Comparison of ENCODE assay signal across 19 cellular contexts in genomic region chr19:1672769-1673644, GRCh38. TPM values are rescaled to one million over a fixed set of nuclear protein-coding genes. Genes with fewer than 3 reads are reported as not detected.
DNase-seq lines count a peak whose midpoint lies in the region; ATAC-seq, FAIRE-seq and TF ChIP-seq lines count a peak whose summit lies in the region.
"Had no signal": no experiment of that assay in that cellular context is flagged by ENCODE, and none has a peak within 500 bp of the region (broad histone marks: within the 10 kb centered on the region; RNA-seq: fewer than 3 reads in every experiment).

No MANE protein-coding gene starts in this region.

- RAD21 ChIA-PET in HCT116 (lab: Charles Lee; ENCODE audit: low non-redundant PET in 1 of 2, low total read pairs in 2 of 2, uncharacterized antibody in 2 of 2, unreplicated experiment in 2 of 2): interaction anchor here (0.6 to 1.3 kb wide), 8 partner anchors 74 to 153 kb away, joined by 3 to 9 read pairs (median 4); no protein-coding TSS in a partner anchor

- intact Hi-C loops in HCT116 (cut with micrococcal nuclease) (loop anchor here (1.0 to 5.0 kb wide), 5 partner anchors 74 to 139 kb away; partner anchors contain the start of gene ATP8B3), K562 (cut with micrococcal nuclease) (loop anchor here (1.0 to 5.0 kb wide), 2 partner anchors 51 to 94 kb away; no protein-coding TSS in a partner anchor), posterior vena cava (cut with DNase I) (loop anchor here in 1 of 2 donors (5.0 kb wide), 1 partner anchor 126 kb away; no protein-coding TSS in a partner anchor)

- peaks cover 4% of the 10 kb centered on the region for H3K9me1 ChIP-seq in K562 (ENCODE audit: control insufficient read depth, insufficient read depth, low read length)

- 84% methylated on average over 32 of the region's 33 CpGs for WGBS in K562 (ENCODE audit: insufficient coverage, low coverage, missing lambda C conversion rate)
- 83 to 85% methylated on average over 33 of the region's 33 CpGs for WGBS in tibial nerve, 2 donors

- H3K9me3 ChIP-seq in HCT116 (ENCODE audit: control insufficient read depth in 1 of 2, insufficient read depth in 1 of 2, low read depth in 1 of 2, low read length in 2 of 2): no peaks in the 10 kb centered on the region
- no peaks in the 10 kb centered on the region for H3K9me3 ChIP-seq in K562 (replicated peaks; ENCODE audit: control insufficient read depth, insufficient read depth, low read depth, low read length)
- no peaks in the 10 kb centered on the region for H3K9me3 ChIP-seq in osteoblast (ENCODE audit: low read depth, low read length)
- no peaks in the 10 kb centered on the region for H3K9me3 ChIP-seq in tibial nerve
- H3K9me3 ChIP-seq: Caco-2, lower lobe of right lung had no signal

- H3K4me1 ChIP-seq in HCT116 (ENCODE audit: control insufficient read depth in 1 of 2, insufficient read depth in 2 of 2, low read length in 2 of 2) (peaks cover 4 to 47% of the 10 kb centered on the region in 2 experiments; a peak in 3 of 4 replicates), K562 (replicated peaks in 1 of 2; ENCODE audit: control insufficient read depth in 2 of 2, insufficient read depth in 2 of 2, low read length in 2 of 2) (peaks cover 17 to 68% of the 10 kb centered on the region in 2 experiments), osteoblast (ENCODE audit: insufficient read depth, low read length) (peaks cover 3% of the 10 kb centered on the region), tibial nerve (peaks cover 0 to 35% (median 8%) of the 10 kb centered on the region in 4 donors)
- H3K4me1 ChIP-seq: Caco-2 had no signal

- no peaks in the 10 kb centered on the region for H3K36me3 Mint-ChIP-seq in activated naive CD8-positive, alpha-beta T cell
- H3K36me3 Mint-ChIP-seq in activated naive CD8-positive, alpha-beta T cell treated with anti-CD3 and anti-CD28 coated beads, Interleukin-2, amount 50 U/mL, for 24 hours (ENCODE audit: low read depth): no peaks in the 10 kb centered on the region
- H3K36me3 Mint-ChIP-seq: activated naive CD4-positive, alpha-beta T cell treated with anti-CD3 and anti-CD28 coated beads, Interleukin-2, amount 50 U/mL, for 72 hours had no signal

- in situ Hi-C loops in K562 (cut with MboI): loop anchor here (5.0 kb wide), 1 partner anchor 94 kb away; no protein-coding TSS in a partner anchor

- FAIRE-seq in K562 (lab: Jason Lieb, UNC): no peak
- FAIRE-seq: A204.1, endothelial cell of umbilical vein had no signal

- H3K4me2 ChIP-seq in HCT116 (ENCODE audit: low read length) (no peak overlapping the region), K562 (ENCODE audit: insufficient read depth, low read length) (no peak overlapping the region), osteoblast (ENCODE audit: insufficient read depth, low read length) (no peak overlapping the region)

- H2AFZ ChIP-seq in HCT116 (ENCODE audit: low read depth, low read length, poor library complexity, severe bottlenecking) (no peak overlapping the region), K562 (ENCODE audit: low read depth, low read length) (peak overlapping the region; percentile 100), osteoblast (ENCODE audit: low read length) (no peak overlapping the region)

- no peaks in the 10 kb centered on the region for H3K79me2 ChIP-seq in HCT116 (ENCODE audit: insufficient read depth, low read length)
- no peaks in the 10 kb centered on the region for H3K79me2 ChIP-seq in K562 (ENCODE audit: control insufficient read depth, insufficient read depth, low read length)
- no peaks in the 10 kb centered on the region for H3K79me2 ChIP-seq in osteoblast (ENCODE audit: insufficient read depth, low read length)

- TF ChIP-seq CTCF in HCT116 (IDR thresholded peaks at IDR 0.05 in 2 of 3, conservative IDR thresholded peaks at IDR 0.05 in 1 of 3; ENCODE audit: borderline replicate concordance in 1 of 3, insufficient read depth in 1 of 3, low read depth in 2 of 3, low read length in 2 of 3) (no peak), K562 (IDR thresholded peaks at IDR 0.05 in 2 of 3, conservative IDR thresholded peaks at IDR 0.05 in 1 of 3; ENCODE audit: insufficient read depth in 2 of 3, low read depth in 1 of 3, low read length in 3 of 3) (no peak), osteoblast (IDR thresholded peaks at IDR 0.05; ENCODE audit: extremely low read depth, low read depth, low read length) (no peak), tibial nerve (IDR thresholded peaks at IDR 0.05) (no peak), GM10266 (IDR thresholded peaks at IDR 0.05; ENCODE audit: control insufficient read depth, insufficient read depth, low read depth, missing control alignments) (no peak)

- H3K36me3 ChIP-seq in HCT116 (ENCODE audit: control insufficient read depth in 1 of 2, insufficient read depth in 2 of 2, low read length in 2 of 2) (no peaks in the 10 kb centered on the region), K562 (ENCODE audit: control insufficient read depth, insufficient read depth, low read length) (no peaks in the 10 kb centered on the region; the same call in 2 of the 3 replicates), osteoblast (ENCODE audit: insufficient read depth, low read length) (no peaks in the 10 kb centered on the region), tibial nerve (no peaks in the 10 kb centered on the region)
- H3K36me3 ChIP-seq: lower lobe of right lung had no signal

- H3K9me3 Mint-ChIP-seq in activated naive CD8-positive, alpha-beta T cell (ENCODE audit: low read depth): no peaks in the 10 kb centered on the region
- H3K9me3 Mint-ChIP-seq in activated naive CD8-positive, alpha-beta T cell treated with anti-CD3 and anti-CD28 coated beads, Interleukin-2, amount 50 U/mL, for 24 hours: no peaks in the 10 kb centered on the region
- H3K9me3 Mint-ChIP-seq: activated naive CD4-positive, alpha-beta T cell treated with anti-CD3 and anti-CD28 coated beads, Interleukin-2, amount 50 U/mL, for 72 hours; activated T-helper 2 cell treated with anti-CD3 and anti-CD28 coated beads, Interferon-gamma antibody, Interleukin-2, Interleukin-4, amounts not matched to agents 10 μg/mL and 5 μg/mL and 100 μg/mL, durations not matched to agents 14 hours and 24 hours and 36 hours had no signal

- H3K4me3 ChIP-seq in HCT116 (replicated peaks in 1 of 2; ENCODE audit: low read depth in 1 of 2, low read length in 2 of 2) (no peak overlapping the region), K562 (no peak overlapping the region), osteoblast (ENCODE audit: insufficient read depth, low read length) (no peak overlapping the region), tibial nerve (no peak overlapping the region)

- H3K27ac Mint-ChIP-seq in activated naive CD8-positive, alpha-beta T cell: peak overlapping the region; percentile 16
- no peak overlapping the region for H3K27ac Mint-ChIP-seq in activated naive CD8-positive, alpha-beta T cell treated with anti-CD3 and anti-CD28 coated beads, Interleukin-2, amount 50 U/mL, for 24 hours
- H3K27ac Mint-ChIP-seq: activated naive CD4-positive, alpha-beta T cell treated with anti-CD3 and anti-CD28 coated beads, Interleukin-2, amount 50 U/mL, for 72 hours; activated T-helper 2 cell treated with anti-CD3 and anti-CD28 coated beads, Interferon-gamma antibody, Interleukin-2, Interleukin-4, amounts not matched to agents 10 μg/mL and 5 μg/mL and 100 μg/mL, durations not matched to agents 14 hours and 24 hours and 36 hours had no signal

- H3K4me3 Mint-ChIP-seq in activated naive CD8-positive, alpha-beta T cell: peak overlapping the region; percentile 20
- H3K4me3 Mint-ChIP-seq in activated naive CD8-positive, alpha-beta T cell treated with anti-CD3 and anti-CD28 coated beads, Interleukin-2, amount 50 U/mL, for 24 hours: no peak overlapping the region

- TF ChIP-seq POLR2A in HCT116 (IDR thresholded peaks at IDR 0.05; ENCODE audit: borderline replicate concordance, extremely low read depth, insufficient read depth, insufficient read length) (no peak), K562 (conservative IDR thresholded peaks at IDR 0.05) (no peak), tibial nerve (IDR thresholded peaks at IDR 0.05) (no peak)

- peaks cover 22% of the 10 kb centered on the region for H3K27me3 Mint-ChIP-seq in activated naive CD8-positive, alpha-beta T cell
- peaks cover 64% of the 10 kb centered on the region for H3K27me3 Mint-ChIP-seq in activated naive CD8-positive, alpha-beta T cell treated with anti-CD3 and anti-CD28 coated beads, Interleukin-2, amount 50 U/mL, for 24 hours

- POLR2A ChIA-PET in HCT116 (lab: Charles Lee): interaction anchor here (0.6 to 1.6 kb wide), 3 partner anchors 74 to 127 kb away, joined by 3 to 6 read pairs (median 3); no protein-coding TSS in a partner anchor
- POLR2A ChIA-PET in K562 (lab: Yijun Ruan, JAX): interaction anchor here (0.7 to 1.8 kb wide), 3 partner anchors 93 to 127 kb away, joined by 3 to 7 read pairs (median 4); no protein-coding TSS in a partner anchor

- no peak overlapping the region for H3K9ac ChIP-seq in HCT116 (ENCODE audit: low read length)
- peak overlapping the region in 1 of 2 experiments; percentile 72; a peak in 2 of 4 replicates for H3K9ac ChIP-seq in K562 (ENCODE audit: insufficient read depth in 1 of 2, low read depth in 2 of 2, low read length in 2 of 2)

- CTCF ChIA-PET in HCT116 (lab: Charles Lee) (interaction anchor here (0.6 to 4.3 kb wide), 18 partner anchors 8 to 153 kb away, joined by 3 to 38 read pairs (median 4); no protein-coding TSS in a partner anchor), K562 (lab: Yijun Ruan, JAX; ENCODE audit: low intra/inter-chr PET ratio) (interaction anchor here (0.6 to 4.1 kb wide), 10 partner anchors 49 to 164 kb away, joined by 3 to 84 read pairs (median 10); partner anchors contain the start of genes MBD3 and UQCR11)

- no peak for ATAC-seq in activated naive CD8-positive, alpha-beta T cell treated with anti-CD3 and anti-CD28 coated beads, Interleukin-2, amount 50 U/mL, for 24 hours
- ATAC-seq in HCT116 (0 out of 2 replicates have a peak, but pooled peaks have one; percentile 2), K562 (no peak)

- peaks cover 17% of the 10 kb centered on the region for H3K4me1 Mint-ChIP-seq in activated naive CD8-positive, alpha-beta T cell (ENCODE audit: low read depth)
- peaks cover 14% of the 10 kb centered on the region for H3K4me1 Mint-ChIP-seq in activated naive CD8-positive, alpha-beta T cell treated with anti-CD3 and anti-CD28 coated beads, Interleukin-2, amount 50 U/mL, for 24 hours

- TF ChIP-seq RAD21 in HCT116 (IDR thresholded peaks at IDR 0.05; ENCODE audit: low read depth): no peak
- no peak for TF ChIP-seq RAD21 in K562 (CRISPR knock-in tag; conservative IDR thresholded peaks at IDR 0.05 in 1 of 2, IDR thresholded peaks at IDR 0.05 in 1 of 2)

- H3K27me3 ChIP-seq in HCT116 (ENCODE audit: insufficient read depth, low read length) (no peaks in the 10 kb centered on the region), K562 (ENCODE audit: control insufficient read depth in 2 of 2, insufficient read depth in 2 of 2, low read length in 2 of 2) (no peaks in the 10 kb centered on the region), osteoblast (ENCODE audit: insufficient read depth, low read length) (peaks cover 45% of the 10 kb centered on the region), tibial nerve (peaks cover 5 to 99% of the 10 kb centered on the region in 2 donors)

- H3K9me2 ChIP-seq in HCT116 (ENCODE audit: insufficient read depth): no peaks in the 10 kb centered on the region

- H4K20me1 ChIP-seq in HCT116 (ENCODE audit: insufficient read depth) (no peaks in the 10 kb centered on the region), K562 (replicated peaks; ENCODE audit: control insufficient read depth, insufficient read depth, low read length) (no peaks in the 10 kb centered on the region), osteoblast (ENCODE audit: insufficient read depth, low read length) (no peaks in the 10 kb centered on the region)

- TF ChIP-seq EP300 in K562 (IDR thresholded peaks at IDR 0.05; ENCODE audit: low read length): no peak
- no peak for TF ChIP-seq EP300 in tibial nerve (IDR thresholded peaks at IDR 0.05)

- BruUV-seq in HCT116 (replicated peaks; lab: Mats Ljungman, UMichigan): no TSS peak
- BruUV-seq in K562 (replicated peaks; lab: Mats Ljungman, UMichigan): no TSS peak

- no peak for DNase-seq in activated naive CD8-positive, alpha-beta T cell treated with anti-CD3 and anti-CD28 coated beads, Interleukin-2, amount 50 U/mL, for 24 hours
- DNase-seq in HCT116 (ENCODE audit: low read depth, low spot score): no peak
- peak in 1 of 4 experiments; percentile 7 for DNase-seq in K562 (ENCODE audit: extremely low read depth in 1 of 4, low spot score in 3 of 4)
- peak; percentile 62 for DNase-seq in osteoblast (ENCODE audit: insufficient read length, low spot score, missing footprints)
- DNase-seq in tibial nerve (ENCODE audit: low spot score in 2 of 2): no peak
- no peak for DNase-seq in GM10266 (ENCODE audit: extremely low spot score)
- no peak for DNase-seq in posterior vena cava (ENCODE audit: low spot score)
- DNase-seq: DND-41, dorsolateral prefrontal cortex, lower lobe of right lung, NCI-H146, NCI-H510A treated with DMSO at 0.1 percent for 48 hours had no signal

- H3K27ac ChIP-seq in HCT116 (ENCODE audit: low read depth, low read length) (peak overlapping the region; percentile 60), K562 (ENCODE audit: extremely low read depth, low read depth, low read length) (peak overlapping the region; percentile 30; the same call in 1 of the 3 replicates), osteoblast (ENCODE audit: low read depth, low read length) (no peak overlapping the region), tibial nerve (no peak overlapping the region)
- H3K27ac ChIP-seq: dorsolateral prefrontal cortex, lower lobe of right lung, SK-N-MC had no signal

RNA-seq across cellular contexts. Expression of gene TCF3, which starts 20.6 kb away (rescaled TPM):
- total RNA-seq in HCT116 (2021; ENCODE audit: unreplicated experiment) (208 TPM), K562 (2014; rRNA removed) (201 and 273 TPM in 2 replicates), K562 (2014; rRNA removed; fragmentation: Illumina TruSeq; extraction: Trizol) (34.6 and 36.1 TPM in 2 replicates), K562 (2015; rRNA removed; fragmentation: Illumina TruSeq; extraction: Trizol) (84.0 and 96.5 TPM in 2 replicates), K562 (2021) (229 and 259 TPM in 2 replicates), osteoblast (46.6 and 55.0 TPM in 2 replicates), tibial nerve (100 to 1,000 TPM in 1 of 4 donors, 10 to 100 TPM in 3; 23.4 to 299 (median 37.3) TPM), posterior vena cava (10 to 100 TPM; 26.2 to 36.4 TPM)
- 151 and 165 TPM in 2 replicates for polyA plus RNA-seq in HCT116 (2012)
- total RNA-seq in K562 (2011; cell fraction: chromatin; rRNA removed; ENCODE audit: low replicate concordance): 46.3 and 93.5 TPM in 2 replicates
- 72.8 and 74.5 TPM in 2 replicates for total RNA-seq in K562 (2011; cell fraction: nucleolus; rRNA removed)
- total RNA-seq in K562 (2011; cell fraction: nucleoplasm; rRNA removed): 46.6 and 55.9 TPM in 2 replicates
- polyA plus RNA-seq in K562 (2011; rRNA removed) (61.7 and 62.0 TPM in 2 replicates), K562 (2014; fragmentation: Illumina TruSeq; extraction: Trizol) (84.9 and 128 TPM in 2 replicates), K562 (2014; fragmentation: Nextera tagmentation; extraction: Ambion mirVana) (1 to 10 TPM; 5.6 to 5.7 TPM), K562 (2014; rRNA removed) (171 and 173 TPM in 2 replicates)
- 76.1 and 277 TPM in 2 replicates for polyA plus RNA-seq in K562 (2011; cell fraction: cytosol; rRNA removed)
- 97.7 and 198 TPM in 2 replicates for polyA plus RNA-seq in K562 (2011; cell fraction: nucleus; rRNA removed)
- 117 and 145 TPM in 2 replicates for polyA plus RNA-seq in K562 (2012)
- polyA minus RNA-seq in K562 (2011; rRNA and poly(A)+ RNA removed): 17.3 and 29.0 TPM in 2 replicates
- polyA minus RNA-seq in K562 (2011; cell fraction: cytosol; rRNA and poly(A)+ RNA removed): 92.9 and 128 TPM in 2 replicates
- 30.5 and 31.8 TPM in 2 replicates for polyA minus RNA-seq in K562 (2011; cell fraction: nucleus; rRNA and poly(A)+ RNA removed)

Comparison
In these comparisons a context has a peak if more than half of its experiments do, and no peak if none do; other contexts are left out.
1. H3K27ac ChIP-seq: peak in HCT116 (single experiment) and K562 (single experiment); none in osteoblast (single experiment) and tibial nerve (0 of 4).